ENCODE assay signal across 8 cellular contexts in genomic region chr9:27572918-27573698, GRCh38. TPM values are rescaled to one million over a fixed set of nuclear protein-coding genes. Genes with fewer than 3 reads are reported as not detected.
A peak's percentile ranks its signal among the peaks of the same experiment; 100 is the strongest.
DNase-seq lines count a peak whose midpoint lies in the region; ATAC-seq and TF ChIP-seq lines count a peak whose summit lies in the region.

Gene C9orf72, minus strand, starts transcription at chr9:27573481. Its CDS starts 6,361 bp downstream, at chr9:27567120.

- H3K4me3 ChIP-seq in breast epithelium = peak within 1 kb of the TSS; percentile 68 to 89 (median 77)

- H3K27me3 ChIP-seq in breast epithelium (no peaks in the 10 kb centered on the region), layer of hippocampus (ENCODE audit: control insufficient read depth, insufficient read depth, low read length) (no peaks in the 10 kb centered on the region)

- DNase-seq in breast epithelium (ENCODE audit: low spot score in 2 of 2) = peak in 1 of 2 donors; percentile 73
- DNase-seq in stimulated activated CD4-positive, alpha-beta T cell treated with anti-CD3 and anti-CD28 coated beads, Interleukin-2, amount 100 ng/mL, for 4 hours (ENCODE audit: low read depth) = peak; percentile 89
- no peak for DNase-seq in NAMALWA (ENCODE audit: low spot score)

- H3K27ac ChIP-seq in KOPT-K1 (ENCODE audit: low read depth, low read length, poor library complexity, severe bottlenecking) = peak within 1 kb of the TSS; percentile 54
- peak within 1 kb of the TSS; percentile 73 for H3K27ac ChIP-seq in VCaP
- H3K27ac ChIP-seq in breast epithelium = peak within 1 kb of the TSS; percentile 97 to 99
- peak within 1 kb of the TSS; percentile 99 for H3K27ac ChIP-seq in layer of hippocampus (ENCODE audit: low read depth, low read length)

- H3K36me3 ChIP-seq in KOPT-K1 (ENCODE audit: insufficient read depth, low read length) (no peaks in the 10 kb centered on the region), breast epithelium (no peaks in the 10 kb centered on the region)

- TF ChIP-seq POLR2A in GM10847 (IDR thresholded peaks at IDR 0.05; ENCODE audit: extremely low read depth, insufficient read length) = peak; percentile 58
- peak; percentile 55 for TF ChIP-seq POLR2A in breast epithelium (IDR thresholded peaks at IDR 0.05)

- ATAC-seq in GM21825 (IDR thresholded peaks at IDR 0.05; ENCODE audit: unreplicated experiment) = peak; percentile 70

- H3K9me3 ChIP-seq in KOPT-K1 (ENCODE audit: insufficient read depth, low read length, poor library complexity, severe bottlenecking) = peaks cover 8% of the 10 kb centered on the region
- peaks cover 0 to 2% of the 10 kb centered on the region in 2 donors for H3K9me3 ChIP-seq in breast epithelium

- TF ChIP-seq CTCF in VCaP (conservative IDR thresholded peaks at IDR 0.05) (peak; percentile 8; the same call in 1 of the 2 replicates), breast epithelium (IDR thresholded peaks at IDR 0.05) (peak in 1 of 3 donors; percentile 7)

- intact Hi-C loops in breast epithelium (cut with DNase I; ENCODE audit: low total_unique reads) = no loop called here

- H3K4me1 ChIP-seq in breast epithelium = no peaks in the 10 kb centered on the region

RNA-seq across cellular contexts. Expression of gene C9orf72, which starts in this region (rescaled TPM):
- 10 to 100 TPM; 20.8 to 43.9 (median 27.2) TPM for total RNA-seq in breast epithelium
